22 cellular contexts compared by ENCODE assay signal in the genomic region with DNA sequence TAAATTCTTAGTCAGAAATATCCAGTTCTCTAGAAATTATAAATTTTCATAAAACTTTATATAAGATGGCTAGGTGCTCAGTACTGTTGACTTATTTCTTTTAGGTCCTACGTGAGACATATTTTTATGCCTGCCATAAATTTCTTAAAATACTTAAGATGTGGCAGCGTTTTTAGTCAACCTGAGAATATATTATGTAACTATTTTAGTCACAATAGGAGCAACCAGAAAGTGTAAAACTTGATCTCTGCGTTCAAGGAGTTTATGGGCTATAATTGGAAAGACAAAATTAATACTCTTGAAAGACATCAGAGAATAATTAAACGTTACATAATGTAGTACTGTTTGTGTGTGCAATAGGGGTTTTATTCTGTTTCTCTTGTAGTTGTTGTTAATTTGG. TPM values are rescaled to one million over a fixed set of nuclear protein-coding genes. Genes with fewer than 3 reads are reported as not detected.
DNase-seq lines count a peak whose midpoint lies in the region; ATAC-seq, FAIRE-seq and TF ChIP-seq lines count a peak whose summit lies in the region.
"Had no signal": no experiment of that assay in that cellular context is flagged by ENCODE, and none has a peak within 500 bp of the region (broad histone marks: within the 10 kb centered on the region; RNA-seq: fewer than 3 reads in every experiment).

No MANE protein-coding gene starts in this region.

- no peak for TF ChIP-seq RAD21 in H1 (IDR thresholded peaks at IDR 0.05 in 1 of 2, conservative IDR thresholded peaks at IDR 0.05 in 1 of 2; ENCODE audit: low read depth in 2 of 2, low read length in 2 of 2)

- TF ChIP-seq CTCF in WTC11 (IDR thresholded peaks at IDR 0.05): no peak
- TF ChIP-seq CTCF in H1 (IDR thresholded peaks at IDR 0.05; ENCODE audit: control extremely low read depth in 1 of 3, insufficient read depth in 1 of 3, low read depth in 1 of 3, low read length in 3 of 3): no peak
- TF ChIP-seq CTCF in neural crest cell (conservative IDR thresholded peaks at IDR 0.05): no peak

- peak overlapping the region; percentile 60; the same call in 1 of the 2 replicates for H2BK5ac ChIP-seq in H1 (ENCODE audit: low read depth, low read length)

- no peak overlapping the region for H3K4me3 Mint-ChIP-seq in WTC11
- no peak overlapping the region for H3K4me3 Mint-ChIP-seq in neural crest cell
- H3K4me3 Mint-ChIP-seq: B cell; CD4-positive, alpha-beta T cell; CD8-positive, alpha-beta T cell had no signal

- 85% methylated on average over 4 of the region's 4 CpGs; no CpG with 5 or more reads in 1 of the 2 experiments for WGBS in H1 (ENCODE audit: extremely low coverage in 1 of 2, insufficient coverage in 1 of 2, insufficient read length in 1 of 2, insufficient replicate concordance in 2 of 2, low coverage in 1 of 2, low lambda C conversion rate in 2 of 2, missing lambda C conversion rate in 1 of 2), 2 experiments

- peaks cover 0 to 3% of the 10 kb centered on the region in 2 experiments; a peak in 1 of 4 replicates for H3K9me3 ChIP-seq in H1 (ENCODE audit: insufficient read depth in 2 of 2, low read depth in 1 of 2, low read length in 1 of 2)
- H3K9me3 ChIP-seq: A549, Caco-2 had no signal

- POLR2A ChIA-PET in WTC11 (lab: Charles Lee) (no interaction called here), H1 (lab: Charles Lee; ENCODE audit: partially characterized antibody) (no interaction called here)

- 0 out of 2 replicates have a peak overlapping the region, but pooled peaks have one; percentile 76 for H2BK20ac ChIP-seq in H1 (ENCODE audit: low read length)

- H3K4ac ChIP-seq in H1 (replicated peaks; ENCODE audit: insufficient read length, low read depth, low read length): no peak overlapping the region

- no peak overlapping the region for H2AK5ac ChIP-seq in H1 (ENCODE audit: low read depth, low read length)

- no peak overlapping the region for H4K91ac ChIP-seq in H1 (replicated peaks; ENCODE audit: insufficient read length, low read length)

- no peak overlapping the region for H3K27ac ChIP-seq in H1 (ENCODE audit: low read depth, low read length)
- H3K27ac ChIP-seq: 22Rv1; A549; BLaER1 treated with 17β-estradiol and CSF1 and Interleukin-3, amounts not matched to agents 10 nM and 100 nM; C4-2B had no signal

- TF ChIP-seq POLR2A in H54 (IDR thresholded peaks at IDR 0.05; ENCODE audit: low read depth, low read length): no peak
- no peak for TF ChIP-seq POLR2A in H1 (IDR thresholded peaks at IDR 0.05; ENCODE audit: control extremely low read depth in 1 of 2, low read depth in 2 of 2, low read length in 2 of 2)

- H2AFZ ChIP-seq in H1 (ENCODE audit: low read length): no peak overlapping the region

- H3K56ac ChIP-seq in H1 (replicated peaks; ENCODE audit: insufficient read length, low read depth, low read length): no peak overlapping the region

- no peak overlapping the region for H2BK120ac ChIP-seq in H1 (replicated peaks; ENCODE audit: low read depth, low read length)

- DNase-seq in H54 (ENCODE audit: insufficient read length, low spot score): no peak
- no peak for DNase-seq in WTC11 (ENCODE audit: low spot score)
- DNase-seq in H1 (ENCODE audit: low read depth in 1 of 2, low spot score in 2 of 2): no peak
- DNase-seq in neural crest cell (ENCODE audit: low read depth, low spot score): no peak
- DNase-seq in NCI-H226: no peak
- DNase-seq: AML-193; Caco-2; Calu3; CD4-positive, alpha-beta T cell; CD8-positive, alpha-beta T cell; DMS79 treated with DMSO at 0.1 percent for 48 hours; GF-D8 had no signal

- no peaks in the 10 kb centered on the region for H3K27me3 Mint-ChIP-seq in WTC11 (ENCODE audit: low read depth)
- no peaks in the 10 kb centered on the region for H3K27me3 Mint-ChIP-seq in neural crest cell (ENCODE audit: low read depth)
- H3K27me3 Mint-ChIP-seq: B cell; CD4-positive, alpha-beta T cell had no signal

- H3K23me2 ChIP-seq in H1 (ENCODE audit: low read depth, low read length): no peaks in the 10 kb centered on the region

- no peak overlapping the region for H3K14ac ChIP-seq in H1 (ENCODE audit: insufficient read length)

- ATAC-seq in WTC11 (no peak), GM21447 (IDR thresholded peaks at IDR 0.05; ENCODE audit: unreplicated experiment) (no peak), GM21515 (IDR thresholded peaks at IDR 0.05; ENCODE audit: unreplicated experiment) (no peak)
- ATAC-seq: A549; CD8-positive, alpha-beta T cell had no signal

- no peak overlapping the region for H4K5ac ChIP-seq in H1 (ENCODE audit: insufficient read length, low read depth, low read length)

- H3K4me1 Mint-ChIP-seq in WTC11: peaks cover 24% of the 10 kb centered on the region
- no peaks in the 10 kb centered on the region for H3K4me1 Mint-ChIP-seq in neural crest cell
- H3K4me1 Mint-ChIP-seq: B cell had no signal

- no peak overlapping the region for H3K23ac ChIP-seq in H1 (ENCODE audit: insufficient read length)

- H3K27ac Mint-ChIP-seq in WTC11 (peak overlapping the region; percentile 2), neural crest cell (ENCODE audit: unreplicated experiment) (peak overlapping the region; percentile 46)
- H3K27ac Mint-ChIP-seq: B cell; CD4-positive, alpha-beta T cell; CD8-positive, alpha-beta T cell had no signal

- no peak overlapping the region for H2BK15ac ChIP-seq in H1 (ENCODE audit: low read length)

- H2BK12ac ChIP-seq in H1 (ENCODE audit: low read depth, low read length): no peak overlapping the region

- no peaks in the 10 kb centered on the region for H4K20me1 ChIP-seq in H1 (replicated peaks in 1 of 2; ENCODE audit: control insufficient read depth in 1 of 2, insufficient read depth in 2 of 2, low read length in 2 of 2)
- H4K20me1 ChIP-seq: BLaER1 treated with 17β-estradiol and CSF1 and Interleukin-3, amounts not matched to agents 10 nM and 100 nM had no signal

- no peaks in the 10 kb centered on the region for H3K27me3 ChIP-seq in H1 (replicated peaks in 1 of 4; ENCODE audit: control insufficient read depth in 3 of 4, extremely low read depth in 1 of 4, insufficient read depth in 3 of 4, low read length in 3 of 4)
- H3K27me3 ChIP-seq: BLaER1 treated with 17β-estradiol and CSF1 and Interleukin-3, amounts not matched to agents 10 nM and 100 nM had no signal

- no peak overlapping the region for H3K4me2 ChIP-seq in H1 (ENCODE audit: insufficient read depth in 1 of 2, low read depth in 2 of 2, low read length in 2 of 2)
- H3K4me2 ChIP-seq: A549; BLaER1 treated with 17β-estradiol and CSF1 and Interleukin-3, amounts not matched to agents 10 nM and 100 nM had no signal

- H3K4me1 ChIP-seq in H1 (replicated peaks in 1 of 4; ENCODE audit: control insufficient read depth in 3 of 4, insufficient read depth in 4 of 4, low read length in 3 of 4): peaks cover 0 to 12% (median 10%) of the 10 kb centered on the region in 4 experiments
- H3K4me1 ChIP-seq: A549; BLaER1 treated with 17β-estradiol and CSF1 and Interleukin-3, amounts not matched to agents 10 nM and 100 nM; Caco-2 had no signal

- CTCF ChIA-PET in WTC11 (lab: Charles Lee): no interaction called here
- CTCF ChIA-PET in H1 (lab: Charles Lee; ENCODE audit: partially characterized antibody): interaction anchor here (11.1 kb wide), 1 partner anchor 11 kb away, joined by 153 read pairs; no protein-coding TSS in a partner anchor

- no peak overlapping the region for H4K8ac ChIP-seq in H1 (ENCODE audit: extremely low read depth, insufficient read depth, low read length)

- H3K79me2 ChIP-seq in H1 (ENCODE audit: control insufficient read depth in 1 of 2, insufficient read depth in 2 of 2, low read length in 2 of 2): no peaks in the 10 kb centered on the region

- peak; percentile 23 for FAIRE-seq in H54 (lab: Jason Lieb, UNC)
- no peak for FAIRE-seq in H1 (lab: Jason Lieb, UNC)
- FAIRE-seq: A549, D721Med, GM12892, GM18507 had no signal

- no peak overlapping the region for H3K4me3 ChIP-seq in H1 (ENCODE audit: extremely low read depth in 1 of 4, insufficient read depth in 2 of 4, low read depth in 3 of 4, low read length in 4 of 4)
- H3K4me3 ChIP-seq: A549; BLaER1 treated with 17β-estradiol and CSF1 and Interleukin-3, amounts not matched to agents 10 nM and 100 nM had no signal

- no peak for TF ChIP-seq EP300 in H1 (IDR thresholded peaks at IDR 0.05; ENCODE audit: borderline replicate concordance in 1 of 2, low read depth in 2 of 2, low read length in 2 of 2)

- no peak overlapping the region for H3K18ac ChIP-seq in H1 (ENCODE audit: extremely low read depth, low read length)

- no peak overlapping the region for H3K9ac ChIP-seq in H1 (replicated peaks in 1 of 4; ENCODE audit: extremely low read depth in 1 of 4, low read depth in 3 of 4, low read length in 3 of 4)
- H3K9ac ChIP-seq: BLaER1 treated with 17β-estradiol and CSF1 and Interleukin-3, amounts not matched to agents 10 nM and 100 nM had no signal

- H3K9me3 Mint-ChIP-seq in WTC11 (peaks cover 19% of the 10 kb centered on the region), neural crest cell (peaks cover 4% of the 10 kb centered on the region)
- H3K9me3 Mint-ChIP-seq: CD4-positive, alpha-beta T cell; CD8-positive, alpha-beta T cell had no signal

- peaks cover 12% of the 10 kb centered on the region for H3K36me3 Mint-ChIP-seq in WTC11
- H3K36me3 Mint-ChIP-seq in neural crest cell (ENCODE audit: low read depth): peaks cover 19% of the 10 kb centered on the region

- no peaks in the 10 kb centered on the region; a peak in 1 of 8 replicates for H3K36me3 ChIP-seq in H1 (ENCODE audit: control insufficient read depth in 2 of 4, insufficient read depth in 4 of 4, low read length in 3 of 4)

- no peaks in the 10 kb centered on the region for H3K79me1 ChIP-seq in H1 (ENCODE audit: low read depth, low read length)

RNA-seq across cellular contexts. Expression of a gene that starts 24.1 kb away (rescaled TPM):
- total RNA-seq in WTC11 (2021) (111 to 146 TPM (median 143 TPM) in 3 replicates), neural crest cell (35.3 and 37.1 TPM in 2 replicates)
- total RNA-seq in H1 (2021; fragmentation: NEBNext Ultra II Directional; extraction: Animal tissue kit (Norgen Biotek cat#: 25700)): 60.2 and 65.4 TPM in 2 replicates
- polyA plus RNA-seq in H1 (2011; rRNA removed): 33.0 and 37.4 TPM in 2 replicates
- 40.6 TPM for polyA plus RNA-seq in H1 (2011; cell fraction: cytosol; rRNA removed)
- polyA plus RNA-seq in H1 (2011; cell fraction: nucleus; rRNA removed): 41.9 TPM
- polyA plus RNA-seq in H1 (2012, experiment 1 of 2): 60.4 to 75.1 TPM (median 68.0 TPM) in 4 replicates
- polyA plus RNA-seq in H1 (2012, experiment 2 of 2): 48.0 TPM
- 50.1 TPM for polyA plus RNA-seq in H1 (2013, experiment 1 of 2)
- 47.0 TPM for polyA plus RNA-seq in H1 (2013, experiment 2 of 2)
- polyA minus RNA-seq in H1 (2011; rRNA and poly(A)+ RNA removed): 44.4 and 48.0 TPM in 2 replicates
- polyA minus RNA-seq in H1 (2011; cell fraction: cytosol; rRNA and poly(A)+ RNA removed): 32.4 TPM
- 24.7 TPM for polyA minus RNA-seq in H1 (2011; cell fraction: nucleus; rRNA and poly(A)+ RNA removed)

RNA-seq across cellular contexts. Expression of a gene that starts 45.7 kb away (rescaled TPM):
- total RNA-seq in WTC11 (2021): 2.3 to 4.3 TPM (median 2.8 TPM) in 3 replicates
- 2.5 and 3.1 TPM in 2 replicates for total RNA-seq in H1 (2021; fragmentation: NEBNext Ultra II Directional; extraction: Animal tissue kit (Norgen Biotek cat#: 25700))
- 0.55 and 1.1 TPM in 2 replicates for polyA plus RNA-seq in H1 (2011; rRNA removed)
- 1.4 TPM for polyA plus RNA-seq in H1 (2011; cell fraction: cytosol; rRNA removed)
- 0.44 TPM for polyA plus RNA-seq in H1 (2011; cell fraction: nucleus; rRNA removed)
- 1.8 to 3.4 TPM (median 2.4 TPM) in 4 replicates for polyA plus RNA-seq in H1 (2012, experiment 1 of 2)
- polyA plus RNA-seq in H1 (2012, experiment 2 of 2): 0.26 TPM
- 3.8 TPM for polyA plus RNA-seq in H1 (2013, experiment 1 of 2)
- polyA plus RNA-seq in H1 (2013, experiment 2 of 2): 3.0 TPM
- 1.2 and 1.3 TPM in 2 replicates for polyA minus RNA-seq in H1 (2011; rRNA and poly(A)+ RNA removed)
- 0.66 TPM for polyA minus RNA-seq in H1 (2011; cell fraction: cytosol; rRNA and poly(A)+ RNA removed)
- 2.6 TPM for polyA minus RNA-seq in H1 (2011; cell fraction: nucleus; rRNA and poly(A)+ RNA removed)
- 10.6 and 11.0 TPM in 2 replicates for total RNA-seq in neural crest cell

RNA-seq across cellular contexts. Expression of a gene that starts 46.0 kb away (rescaled TPM):
- total RNA-seq in WTC11 (2021): 47.2 to 51.7 TPM (median 50.2 TPM) in 3 replicates
- 43.3 and 49.1 TPM in 2 replicates for total RNA-seq in H1 (2021; fragmentation: NEBNext Ultra II Directional; extraction: Animal tissue kit (Norgen Biotek cat#: 25700))
- 8.4 and 17.6 TPM in 2 replicates for polyA plus RNA-seq in H1 (2011; rRNA removed)
- 26.9 TPM for polyA plus RNA-seq in H1 (2011; cell fraction: cytosol; rRNA removed)
- polyA plus RNA-seq in H1 (2011; cell fraction: nucleus; rRNA removed): 8.8 TPM
- 22.5 to 38.5 TPM (median 23.5 TPM) in 4 replicates for polyA plus RNA-seq in H1 (2012, experiment 1 of 2)
- 22.3 TPM for polyA plus RNA-seq in H1 (2012, experiment 2 of 2)
- polyA plus RNA-seq in H1 (2013, experiment 1 of 2): 70.0 TPM
- 66.5 TPM for polyA plus RNA-seq in H1 (2013, experiment 2 of 2)
- 5.2 and 9.4 TPM in 2 replicates for polyA minus RNA-seq in H1 (2011; rRNA and poly(A)+ RNA removed)
- 7.4 TPM for polyA minus RNA-seq in H1 (2011; cell fraction: cytosol; rRNA and poly(A)+ RNA removed)
- polyA minus RNA-seq in H1 (2011; cell fraction: nucleus; rRNA and poly(A)+ RNA removed): 27.7 TPM
- 55.8 and 57.6 TPM in 2 replicates for total RNA-seq in neural crest cell
